1 cellular context compared by ENCODE assay signal in the genomic region with DNA sequence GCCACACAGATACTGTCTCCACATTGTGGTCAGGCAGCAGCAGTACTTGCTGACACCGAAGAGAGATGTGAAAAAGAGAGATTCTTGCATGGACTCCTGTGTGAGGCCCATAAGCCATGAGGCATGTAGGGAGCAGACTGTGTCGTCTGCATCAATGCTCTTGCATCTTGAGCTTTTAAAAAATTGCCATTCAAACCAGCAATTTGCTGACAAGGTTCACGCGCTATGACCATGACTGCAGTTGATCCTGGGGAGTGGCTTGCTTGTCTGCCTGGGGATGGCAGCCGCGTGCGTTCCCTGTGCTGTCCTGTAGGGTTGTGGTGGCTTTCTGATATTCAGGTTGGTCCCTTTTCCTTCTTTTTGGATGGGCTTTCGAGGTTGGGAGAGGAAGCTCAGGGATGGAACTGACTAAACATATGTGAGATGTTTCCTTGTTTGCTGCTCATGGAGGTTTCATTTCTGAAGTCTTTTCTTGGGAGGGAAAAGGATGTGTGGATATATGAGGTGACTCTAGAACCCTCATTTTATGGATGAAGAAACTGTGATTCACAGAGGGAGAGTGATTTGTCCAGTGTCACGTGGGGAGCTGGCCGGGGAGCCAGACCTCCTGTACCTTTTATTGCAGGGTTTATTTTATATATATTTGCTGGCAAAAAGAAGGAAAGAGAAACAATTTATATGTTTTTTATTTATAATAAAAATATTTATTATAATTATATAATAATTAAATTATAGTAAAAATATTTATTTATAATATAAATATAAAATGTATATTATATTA.
TF ChIP-seq lines count a peak whose summit lies in the region.

No MANE protein-coding gene starts in this region.

TF ChIP-seq in SK-N-SH treated with all-trans-retinoic acid at 6 μM for 48 hours, 23 proteins besides CTCF, POLR2A, EP300 and RAD21 (continued from another document):
- TF ChIP-seq, protein P1, sequence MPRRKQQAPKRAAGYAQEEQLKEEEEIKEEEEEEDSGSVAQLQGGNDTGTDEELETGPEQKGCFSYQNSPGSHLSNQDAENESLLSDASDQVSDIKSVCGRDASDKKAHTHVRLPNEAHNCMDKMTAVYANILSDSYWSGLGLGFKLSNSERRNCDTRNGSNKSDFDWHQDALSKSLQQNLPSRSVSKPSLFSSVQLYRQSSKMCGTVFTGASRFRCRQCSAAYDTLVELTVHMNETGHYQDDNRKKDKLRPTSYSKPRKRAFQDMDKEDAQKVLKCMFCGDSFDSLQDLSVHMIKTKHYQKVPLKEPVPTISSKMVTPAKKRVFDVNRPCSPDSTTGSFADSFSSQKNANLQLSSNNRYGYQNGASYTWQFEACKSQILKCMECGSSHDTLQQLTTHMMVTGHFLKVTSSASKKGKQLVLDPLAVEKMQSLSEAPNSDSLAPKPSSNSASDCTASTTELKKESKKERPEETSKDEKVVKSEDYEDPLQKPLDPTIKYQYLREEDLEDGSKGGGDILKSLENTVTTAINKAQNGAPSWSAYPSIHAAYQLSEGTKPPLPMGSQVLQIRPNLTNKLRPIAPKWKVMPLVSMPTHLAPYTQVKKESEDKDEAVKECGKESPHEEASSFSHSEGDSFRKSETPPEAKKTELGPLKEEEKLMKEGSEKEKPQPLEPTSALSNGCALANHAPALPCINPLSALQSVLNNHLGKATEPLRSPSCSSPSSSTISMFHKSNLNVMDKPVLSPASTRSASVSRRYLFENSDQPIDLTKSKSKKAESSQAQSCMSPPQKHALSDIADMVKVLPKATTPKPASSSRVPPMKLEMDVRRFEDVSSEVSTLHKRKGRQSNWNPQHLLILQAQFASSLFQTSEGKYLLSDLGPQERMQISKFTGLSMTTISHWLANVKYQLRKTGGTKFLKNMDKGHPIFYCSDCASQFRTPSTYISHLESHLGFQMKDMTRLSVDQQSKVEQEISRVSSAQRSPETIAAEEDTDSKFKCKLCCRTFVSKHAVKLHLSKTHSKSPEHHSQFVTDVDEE (CRISPR knock-in tag; IDR thresholded peaks at IDR 0.05) = no peak
- TF ChIP-seq TCF4 (CRISPR knock-in tag; IDR thresholded peaks at IDR 0.05; ENCODE audit: borderline replicate concordance) (no peak), OSR1 (CRISPR knock-in tag; IDR thresholded peaks at IDR 0.05) (no peak), ZC3H10 (CRISPR knock-in tag; IDR thresholded peaks at IDR 0.05) (no peak), ARNTL (CRISPR knock-in tag; IDR thresholded peaks at IDR 0.05; ENCODE audit: borderline replicate concordance, low read depth) (no peak), SNAI2 (CRISPR knock-in tag; IDR thresholded peaks at IDR 0.05) (no peak), GLIS3 (CRISPR knock-in tag; IDR thresholded peaks at IDR 0.05) (no peak), ZNF8 (CRISPR knock-in tag; IDR thresholded peaks at IDR 0.05) (no peak), ZFP30 (CRISPR knock-in tag; IDR thresholded peaks at IDR 0.05) (no peak), ESRRG (CRISPR knock-in tag; IDR thresholded peaks at IDR 0.05) (no peak), ZNF70 (CRISPR knock-in tag; IDR thresholded peaks at IDR 0.05) (no peak), TOX (CRISPR knock-in tag; IDR thresholded peaks at IDR 0.05; ENCODE audit: borderline replicate concordance) (no peak)
- TF ChIP-seq, protein P2, sequence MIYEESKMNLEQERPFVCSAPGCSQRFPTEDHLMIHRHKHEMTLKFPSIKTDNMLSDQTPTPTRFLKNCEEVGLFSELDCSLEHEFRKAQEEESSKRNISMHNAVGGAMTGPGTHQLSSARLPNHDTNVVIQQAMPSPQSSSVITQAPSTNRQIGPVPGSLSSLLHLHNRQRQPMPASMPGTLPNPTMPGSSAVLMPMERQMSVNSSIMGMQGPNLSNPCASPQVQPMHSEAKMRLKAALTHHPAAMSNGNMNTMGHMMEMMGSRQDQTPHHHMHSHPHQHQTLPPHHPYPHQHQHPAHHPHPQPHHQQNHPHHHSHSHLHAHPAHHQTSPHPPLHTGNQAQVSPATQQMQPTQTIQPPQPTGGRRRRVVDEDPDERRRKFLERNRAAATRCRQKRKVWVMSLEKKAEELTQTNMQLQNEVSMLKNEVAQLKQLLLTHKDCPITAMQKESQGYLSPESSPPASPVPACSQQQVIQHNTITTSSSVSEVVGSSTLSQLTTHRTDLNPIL (CRISPR knock-in tag; IDR thresholded peaks at IDR 0.05; ENCODE audit: low read depth) = no peak
- TF ChIP-seq, protein P3, sequence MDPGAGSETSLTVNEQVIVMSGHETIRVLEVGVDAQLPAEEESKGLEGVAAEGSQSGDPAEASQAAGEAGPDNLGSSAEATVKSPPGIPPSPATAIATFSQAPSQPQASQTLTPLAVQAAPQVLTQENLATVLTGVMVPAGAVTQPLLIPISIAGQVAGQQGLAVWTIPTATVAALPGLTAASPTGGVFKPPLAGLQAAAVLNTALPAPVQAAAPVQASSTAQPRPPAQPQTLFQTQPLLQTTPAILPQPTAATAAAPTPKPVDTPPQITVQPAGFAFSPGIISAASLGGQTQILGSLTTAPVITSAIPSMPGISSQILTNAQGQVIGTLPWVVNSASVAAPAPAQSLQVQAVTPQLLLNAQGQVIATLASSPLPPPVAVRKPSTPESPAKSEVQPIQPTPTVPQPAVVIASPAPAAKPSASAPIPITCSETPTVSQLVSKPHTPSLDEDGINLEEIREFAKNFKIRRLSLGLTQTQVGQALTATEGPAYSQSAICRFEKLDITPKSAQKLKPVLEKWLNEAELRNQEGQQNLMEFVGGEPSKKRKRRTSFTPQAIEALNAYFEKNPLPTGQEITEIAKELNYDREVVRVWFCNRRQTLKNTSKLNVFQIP (CRISPR knock-in tag; IDR thresholded peaks at IDR 0.05; ENCODE audit: borderline replicate concordance, low read depth) = no peak
